ENCODE assay signal across 13 cellular contexts in genomic region chr17:11853321-11854151, GRCh38.
DNase-seq lines count a peak whose midpoint lies in the region; ATAC-seq and TF ChIP-seq lines count a peak whose summit lies in the region.
"Had no signal": no experiment of that assay in that cellular context is flagged by ENCODE, and none has a peak within 500 bp of the region (broad histone marks: within the 10 kb centered on the region; RNA-seq: fewer than 3 reads in every experiment).

No MANE protein-coding gene starts in this region.

- DNase-seq in COLO829 (ENCODE audit: low spot score) (peak; percentile 93), astrocyte of the hippocampus (ENCODE audit: low read depth, low spot score) (peak; percentile 87), left ventricle myocardium superior (no peak), omental fat pad (ENCODE audit: low spot score) (no peak), KBM-7 (no peak), GOT3 (lab: John Stamatoyannopoulos, UW) (no peak), SIG-M5 treated with dmso at 0.1 percent for 504 hours (lab: John Stamatoyannopoulos, UW; ENCODE audit: unreplicated experiment) (no peak)
- no peak for DNase-seq in activated effector memory CD4-positive, alpha-beta T cell treated with anti-CD3 and anti-CD28 coated beads, Interleukin-2, amount 50 U/mL, for 16 hours
- DNase-seq: activated naive CD8-positive, alpha-beta T cell treated with anti-CD3 and anti-CD28 coated beads, Interleukin-2, amount 10 ng/mL, durations not matched to agents 7 days and 5 days; DMS79 treated with DMSO at 0.1 percent for 48 hours; effector CD8-positive, alpha-beta T cell; NCI-H1092; NCI-H69 had no signal

- peak; percentile 87 for ATAC-seq in left ventricle myocardium superior
- peak; percentile 51 for ATAC-seq in omental fat pad (ENCODE audit: low FRiP score)

- in situ Hi-C loops in KBM-7 (cut with MboI; ENCODE audit: low pct_unique_long_range_greater_than_20kb, low sequenced_read_pairs), result no loop called here

- intact Hi-C loops in left ventricle myocardium superior (cut with micrococcal nuclease), result no loop called here

- no peak for TF ChIP-seq CTCF in omental fat pad (IDR thresholded peaks at IDR 0.05)

Comparison
In these comparisons a context has a peak if more than half of its experiments do, and no peak if none do; other contexts are left out.
1. DNase-seq: peak in COLO829 (single experiment) and astrocyte of the hippocampus (single experiment); none in left ventricle myocardium superior (single experiment), omental fat pad (single experiment), KBM-7 (single experiment), GOT3 (single experiment), activated effector memory CD4-positive, alpha-beta T cell treated with anti-CD3 and anti-CD28 coated beads, Interleukin-2, amount 50 U/mL, for 16 hours (single experiment) and SIG-M5 treated with dmso at 0.1 percent for 504 hours (single experiment).